20 cellular contexts compared by ENCODE assay signal in the genomic region with DNA sequence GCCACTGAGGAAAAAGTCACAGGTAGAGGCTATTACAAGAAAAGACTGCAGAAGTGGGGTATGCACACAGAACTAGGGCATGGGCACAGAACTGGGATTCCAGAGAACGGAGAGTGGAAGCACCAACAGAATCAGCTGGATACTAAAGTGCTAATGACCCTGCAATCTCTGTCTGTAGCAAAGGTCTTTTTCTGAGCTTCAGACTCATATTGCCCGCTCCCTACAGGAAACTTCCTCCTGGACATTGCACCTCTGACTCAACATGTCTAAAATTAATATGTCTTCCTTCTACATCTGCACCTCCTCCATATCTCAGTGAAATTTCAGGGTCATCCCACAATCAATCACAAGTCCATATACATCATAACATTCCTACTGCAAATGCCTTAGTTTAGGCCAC.
"Had no signal": no experiment of that assay in that cellular context is flagged by ENCODE, and none has a peak within 500 bp of the region (broad histone marks: within the 10 kb centered on the region; RNA-seq: fewer than 3 reads in every experiment).

No MANE protein-coding gene starts in this region.

- ATAC-seq: left lobe of liver; natural killer cell treated with Interleukin-12 subunit alpha and Interleukin-12 subunit beta and Interleukin-15 and Interleukin-18, amount 100 ng/mL, for 72 hours; psoas muscle; right cardiac atrium; stimulated activated naive B cell treated with anti-CD40 and anti-IgM and Interleukin-4, amounts not matched to agents 10 μg/mL and 1 μg/mL and 100 μg/mL, for 72 hours; stimulated activated naive CD8-positive, alpha-beta T cell treated with anti-CD3 and anti-CD28 coated beads, Interleukin-15, amount 100 ng/mL, for 72 hours had no signal

- H3K27ac ChIP-seq: psoas muscle, sigmoid colon, spleen, suprapubic skin, transverse colon had no signal

- H3K4me3 ChIP-seq: lung, psoas muscle, sigmoid colon, spleen, suprapubic skin, transverse colon had no signal

- H3K27me3 Mint-ChIP-seq: memory B cell; stimulated activated naive B cell treated with anti-CD40 and anti-IgM and Interleukin-4, amounts not matched to agents 10 μg/mL and 1 μg/mL and 100 μg/mL, for 72 hours; stimulated activated naive CD8-positive, alpha-beta T cell treated with anti-CD3 and anti-CD28 coated beads, Interleukin-15, amount 100 ng/mL, for 72 hours had no signal

- FAIRE-seq: frontal cortex, keratinocyte, urothelium cell line had no signal

- H3K9me3 Mint-ChIP-seq: memory B cell; naive B cell; natural killer cell treated with Interleukin-12 subunit alpha and Interleukin-12 subunit beta and Interleukin-15 and Interleukin-18, amount 100 ng/mL, for 72 hours; neural crest cell; stimulated activated naive B cell treated with anti-CD40 and anti-IgM and Interleukin-4, amounts not matched to agents 10 μg/mL and 1 μg/mL and 100 μg/mL, for 72 hours; stimulated activated naive CD8-positive, alpha-beta T cell treated with anti-CD3 and anti-CD28 coated beads, Interleukin-15, amount 100 ng/mL, for 72 hours had no signal

- H3K4me1 Mint-ChIP-seq: memory B cell had no signal

- H3K9me3 ChIP-seq: psoas muscle, sigmoid colon, spleen, suprapubic skin, transverse colon had no signal

- H3K27me3 ChIP-seq: sigmoid colon, spleen, suprapubic skin, transverse colon had no signal

- H3K36me3 Mint-ChIP-seq: memory B cell; naive B cell; natural killer cell treated with Interleukin-12 subunit alpha and Interleukin-12 subunit beta and Interleukin-15 and Interleukin-18, amount 100 ng/mL, for 72 hours; stimulated activated naive B cell treated with anti-CD40 and anti-IgM and Interleukin-4, amounts not matched to agents 10 μg/mL and 1 μg/mL and 100 μg/mL, for 72 hours had no signal

- DNase-seq: cerebellar nuclear complex; cortex of kidney; effector CD4-positive, alpha-beta T cell; naive B cell; psoas muscle; right cardiac atrium; sigmoid colon; spleen; stimulated activated naive B cell treated with anti-CD40 and anti-IgM and Interleukin-4, amounts not matched to agents 10 μg/mL and 1 μg/mL and 100 μg/mL, for 72 hours; stimulated activated naive CD8-positive, alpha-beta T cell treated with anti-CD3 and anti-CD28 coated beads, Interleukin-15, amount 100 ng/mL, for 72 hours; transverse colon had no signal

- H3K27ac Mint-ChIP-seq: memory B cell; natural killer cell treated with Interleukin-12 subunit alpha and Interleukin-12 subunit beta and Interleukin-15 and Interleukin-18, amount 100 ng/mL, for 72 hours; stimulated activated naive B cell treated with anti-CD40 and anti-IgM and Interleukin-4, amounts not matched to agents 10 μg/mL and 1 μg/mL and 100 μg/mL, for 72 hours had no signal

- H3K4me3 Mint-ChIP-seq: memory B cell; naive B cell; natural killer cell treated with Interleukin-12 subunit alpha and Interleukin-12 subunit beta and Interleukin-15 and Interleukin-18, amount 100 ng/mL, for 72 hours; neural crest cell; stimulated activated naive B cell treated with anti-CD40 and anti-IgM and Interleukin-4, amounts not matched to agents 10 μg/mL and 1 μg/mL and 100 μg/mL, for 72 hours had no signal

- H3K4me1 ChIP-seq: psoas muscle had no signal

- H3K36me3 ChIP-seq: sigmoid colon, spleen, suprapubic skin, transverse colon had no signal
